In the genomic region with DNA sequence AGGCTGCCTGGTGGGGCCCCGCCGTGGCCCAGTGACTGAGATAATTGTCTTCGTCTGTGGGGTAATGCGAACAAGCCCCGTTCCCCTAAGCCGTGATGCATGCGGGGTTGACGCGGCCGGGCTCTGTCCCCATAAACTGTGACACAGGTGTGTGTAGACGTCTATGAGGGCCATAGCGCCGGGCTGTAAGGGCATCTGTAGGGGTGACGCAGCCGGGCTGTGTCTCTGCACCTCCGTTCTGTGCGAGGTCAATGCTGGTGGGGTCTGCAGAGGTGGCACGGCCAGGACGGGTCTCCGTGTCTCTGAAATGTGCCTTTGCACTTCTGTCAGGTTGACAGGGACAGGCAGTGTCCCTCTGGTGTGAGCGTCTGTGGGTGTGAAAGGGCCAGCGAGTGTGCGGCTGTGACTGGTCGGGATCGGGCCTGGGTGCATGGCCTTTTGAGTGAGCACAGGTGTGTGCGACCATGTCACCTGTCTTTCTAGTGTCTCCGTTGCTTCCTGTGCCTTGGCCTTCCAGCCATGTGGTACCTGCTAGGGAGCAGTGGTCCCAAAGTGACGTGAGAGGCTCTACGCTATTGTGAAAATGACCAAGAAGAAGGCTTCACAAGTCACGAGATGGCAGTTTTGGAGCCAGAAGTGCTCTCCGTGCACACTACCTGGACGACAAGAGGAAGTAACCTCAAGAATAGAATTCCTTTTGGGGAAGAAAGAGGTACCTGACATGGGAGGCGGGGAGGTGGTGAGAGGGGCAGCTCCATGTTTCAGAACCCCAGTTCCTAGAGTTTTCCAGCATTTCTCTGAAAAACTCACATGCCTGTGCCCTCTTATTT, we compare ENCODE assay signal across 8 cellular contexts. TPM values are rescaled to one million over a fixed set of nuclear protein-coding genes. Genes with fewer than 3 reads are reported as not detected.
A peak's percentile ranks its signal among the peaks of the same experiment; 100 is the strongest.
DNase-seq lines count a peak whose midpoint lies in the region; ATAC-seq and TF ChIP-seq lines count a peak whose summit lies in the region.

No MANE protein-coding gene starts in this region.

- H3K27ac ChIP-seq in angular gyrus (ENCODE audit: low read depth, low read length) (peak overlapping the region; percentile 47), lung (ENCODE audit: low read depth in 1 of 2, low read length in 1 of 2) (peak overlapping the region in 1 of 2 donors; percentile 9)

- no peaks in the 10 kb centered on the region for H3K27me3 Mint-ChIP-seq in activated naive CD4-positive, alpha-beta T cell treated with anti-CD3 and anti-CD28 coated beads, Interleukin-2, amount 50 U/mL, for 24 hours
- H3K27me3 Mint-ChIP-seq in type B pancreatic cell: no peaks in the 10 kb centered on the region

- peaks cover 16% of the 10 kb centered on the region for H3K4me1 Mint-ChIP-seq in activated naive CD4-positive, alpha-beta T cell treated with anti-CD3 and anti-CD28 coated beads, Interleukin-2, amount 50 U/mL, for 24 hours
- H3K4me1 Mint-ChIP-seq in type B pancreatic cell (ENCODE audit: unreplicated experiment): peaks cover 19% of the 10 kb centered on the region

- H3K4me1 ChIP-seq in lung (ENCODE audit: control insufficient read depth in 2 of 2, insufficient read depth in 2 of 2, low read length in 2 of 2): peaks cover 0 to 13% of the 10 kb centered on the region in 2 donors

- H3K27me3 ChIP-seq in lung (ENCODE audit: control insufficient read depth, insufficient read depth): no peaks in the 10 kb centered on the region

- peaks cover 30% of the 10 kb centered on the region for H3K36me3 Mint-ChIP-seq in activated naive CD4-positive, alpha-beta T cell treated with anti-CD3 and anti-CD28 coated beads, Interleukin-2, amount 50 U/mL, for 24 hours
- peaks cover 30% of the 10 kb centered on the region for H3K36me3 Mint-ChIP-seq in type B pancreatic cell

- H3K4me3 ChIP-seq in lung: peak overlapping the region; percentile 55

- H3K4me3 Mint-ChIP-seq in activated naive CD4-positive, alpha-beta T cell treated with anti-CD3 and anti-CD28 coated beads, Interleukin-2, amount 50 U/mL, for 24 hours: peak overlapping the region; percentile 99
- H3K4me3 Mint-ChIP-seq in type B pancreatic cell: peak overlapping the region; percentile 100

- H3K36me3 ChIP-seq in lung (ENCODE audit: control insufficient read depth in 2 of 2, insufficient read depth in 2 of 2, low read length in 2 of 2): no peaks in the 10 kb centered on the region

- 17 to 19% methylated on average over 33 of the region's 33 CpGs for WGBS in lung, 2 donors

- H3K9me3 Mint-ChIP-seq in activated naive CD4-positive, alpha-beta T cell treated with anti-CD3 and anti-CD28 coated beads, Interleukin-2, amount 50 U/mL, for 24 hours: peaks cover 19% of the 10 kb centered on the region
- peaks cover 11% of the 10 kb centered on the region for H3K9me3 Mint-ChIP-seq in type B pancreatic cell

- ATAC-seq in lung (ENCODE audit: insufficient read depth, low FRiP score): no peak

- no peak overlapping the region for H3K27ac Mint-ChIP-seq in activated naive CD4-positive, alpha-beta T cell treated with anti-CD3 and anti-CD28 coated beads, Interleukin-2, amount 50 U/mL, for 24 hours
- peak overlapping the region; percentile 95 for H3K27ac Mint-ChIP-seq in type B pancreatic cell

- no peak for TF ChIP-seq CTCF in lung (IDR thresholded peaks at IDR 0.05; ENCODE audit: control extremely low read depth, extremely low read depth)
- TF ChIP-seq CTCF in type B pancreatic cell (conservative IDR thresholded peaks at IDR 0.05): no peak

- DNase-seq in activated naive CD4-positive, alpha-beta T cell treated with Interleukin-2 at 50 U/mL for 16 hours: no peak
- DNase-seq in lung (ENCODE audit: low spot score): no peak
- DNase-seq in type B pancreatic cell (ENCODE audit: extremely low spot score, unreplicated experiment): no peak
- no peak for DNase-seq in NCI-H1694 (lab: John Stamatoyannopoulos, UW)
- no peak for DNase-seq in SW 1271 (lab: John Stamatoyannopoulos, UW)
- no peak for DNase-seq in putamen (ENCODE audit: low spot score)

- peaks cover 0 to 3% of the 10 kb centered on the region in 2 donors for H3K9me3 ChIP-seq in lung (ENCODE audit: control insufficient read depth in 2 of 2, insufficient read depth in 1 of 2, low read length in 1 of 2)

RNA-seq across cellular contexts. Expression of a gene that starts 16.4 kb away (rescaled TPM):
- total RNA-seq in lung: 10 to 100 TPM; 21.2 to 27.9 TPM
- polyA plus RNA-seq in lung: 10 to 100 TPM; 12.7 to 24.5 TPM
- total RNA-seq in type B pancreatic cell (ENCODE audit: low replicate concordance): 13.7 and 25.7 TPM in 2 replicates

RNA-seq across cellular contexts. Expression of a gene that starts 54.1 kb away (rescaled TPM):
- total RNA-seq in lung (1 to 10 TPM; 2.8 to 5.3 TPM), type B pancreatic cell (ENCODE audit: low replicate concordance) (7.6 and 10.6 TPM in 2 replicates)
- 1 to 10 TPM; 1.2 TPM for polyA plus RNA-seq in lung
